ENCODE assay signal across 8 cellular contexts in genomic region chr11:81658722-81659121, GRCh38.
DNase-seq lines count a peak whose midpoint lies in the region; ATAC-seq, FAIRE-seq and TF ChIP-seq lines count a peak whose summit lies in the region.

No MANE protein-coding gene starts in this region.

- DNase-seq in DMS53 (lab: John Stamatoyannopoulos, UW) (peak; percentile 89), astrocyte of the spinal cord (ENCODE audit: low read depth, low spot score) (peak; percentile 29), GM19238 (ENCODE audit: insufficient read length, low spot score) (no peak), RCC 7860 (ENCODE audit: low spot score) (no peak), DMS153 (lab: John Stamatoyannopoulos, UW) (no peak)

- peak; percentile 60 for TF ChIP-seq CTCF in astrocyte of the spinal cord (IDR thresholded peaks at IDR 0.05; ENCODE audit: low read depth, low read length)

- no peak for FAIRE-seq in RCC 7860 (lab: Jason Lieb, UNC)

- in situ Hi-C loops in astrocyte of the spinal cord (cut with HindIII; ENCODE audit: low sequenced_read_pairs), result no loop called here

- H3K4me3 ChIP-seq in astrocyte of the spinal cord (ENCODE audit: low read depth, low read length), result no peak overlapping the region

- ATAC-seq in GM19372 (IDR thresholded peaks at IDR 0.05; ENCODE audit: low read depth, unreplicated experiment) (peak; percentile 92), HG03521 (IDR thresholded peaks at IDR 0.05; ENCODE audit: unreplicated experiment) (peak; percentile 74), HG03342 (IDR thresholded peaks at IDR 0.05; ENCODE audit: unreplicated experiment) (no peak)

Comparison
In these comparisons a context has a peak if more than half of its experiments do, and no peak if none do; other contexts are left out.
1. DNase-seq: peak in DMS53 (single experiment) and astrocyte of the spinal cord (single experiment); none in GM19238 (single experiment), RCC 7860 (single experiment) and DMS153 (single experiment).